ENCODE assay signal across 14 cellular contexts in the genomic region with DNA sequence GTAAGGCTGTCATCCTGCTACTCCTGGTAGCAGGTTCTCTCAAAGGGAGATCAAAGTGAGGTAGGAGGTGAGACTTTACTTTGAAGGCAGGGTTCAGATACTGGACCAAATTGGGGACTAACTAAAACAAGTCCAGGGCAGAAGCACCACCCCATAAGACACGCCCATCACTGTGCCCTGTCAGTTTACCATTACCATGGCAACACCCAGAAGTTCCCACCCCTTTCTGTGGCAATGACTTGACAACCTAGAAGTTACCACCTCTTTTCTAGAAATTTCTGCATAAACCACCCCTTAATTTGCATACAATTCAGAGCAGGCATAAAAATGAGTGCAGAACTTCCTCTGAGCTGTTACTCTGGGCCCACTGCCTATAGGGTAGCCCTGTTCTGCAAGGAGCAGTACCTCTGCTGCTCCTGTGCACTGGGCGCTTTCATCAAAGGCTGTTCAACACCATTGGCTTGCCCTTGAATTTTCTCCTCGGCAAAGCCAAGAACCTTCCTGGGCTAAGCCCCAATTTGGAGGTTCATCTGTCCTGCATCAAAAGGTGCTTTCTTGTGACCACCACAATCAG.
DNase-seq lines count a peak whose midpoint lies in the region; ATAC-seq and TF ChIP-seq lines count a peak whose summit lies in the region.
"Had no signal": no experiment of that assay in that cellular context is flagged by ENCODE, and none has a peak within 500 bp of the region (broad histone marks: within the 10 kb centered on the region; RNA-seq: fewer than 3 reads in every experiment).

No MANE protein-coding gene starts in this region.

- no peak overlapping the region for H3K4me3 Mint-ChIP-seq in CD14-positive monocyte

- H3K27me3 Mint-ChIP-seq in CD14-positive monocyte (ENCODE audit: low read depth in 3 of 3), result peaks cover 8 to 16% (median 11%) of the 10 kb centered on the region in 3 donors

- no peak for ATAC-seq in GM19395 (IDR thresholded peaks at IDR 0.05; ENCODE audit: unreplicated experiment)
- no peak for ATAC-seq in HG02588 (IDR thresholded peaks at IDR 0.05; ENCODE audit: unreplicated experiment)

- peak; percentile 68 for DNase-seq in CD14-positive monocyte (ENCODE audit: low spot score)
- peak; percentile 59 for DNase-seq in GM12865 (ENCODE audit: low read depth)
- DNase-seq in OCI-M1 (lab: John Stamatoyannopoulos, UW), result peak; percentile 33
- peak; percentile 73 to 79 for DNase-seq in erythroblast (lab: John Stamatoyannopoulos, UW)
- DNase-seq in Ammon's horn (ENCODE audit: low spot score), result no peak
- no peak for DNase-seq in NCI-H1436 treated with DMSO at 0.1 percent for 48 hours (lab: John Stamatoyannopoulos, UW)
- DNase-seq: activated CD4-positive, CD25-positive, alpha-beta regulatory T cell; cortex of kidney; H7; kidney glomerular epithelial cell; NCI-H345; Right ventricle myocardium superior had no signal

- H3K4me1 Mint-ChIP-seq in CD14-positive monocyte, result peaks cover 18% of the 10 kb centered on the region

- peaks cover 0 to 5% (median 0%) of the 10 kb centered on the region in 7 donors for H3K9me3 Mint-ChIP-seq in CD14-positive monocyte

- TF ChIP-seq CTCF in CD14-positive monocyte (IDR thresholded peaks at IDR 0.05) (no peak), GM12865 (IDR thresholded peaks at IDR 0.05; ENCODE audit: insufficient read depth, low read depth, low read length, missing control alignments) (no peak)

- intact Hi-C loops in CD14-positive monocyte (cut with micrococcal nuclease), result loop anchor here in 1 of 2 donors (10.0 kb wide), 2 partner anchors 788 to 908 kb away; no protein-coding TSS in a partner anchor

- H3K36me3 Mint-ChIP-seq in CD14-positive monocyte, result no peaks in the 10 kb centered on the region

- TF ChIP-seq POLR2A in erythroblast (IDR thresholded peaks at IDR 0.05; ENCODE audit: low read length), result no peak

- no peak overlapping the region for H3K4me3 ChIP-seq in GM12865 (ENCODE audit: low read depth, low read length)

- H3K27ac Mint-ChIP-seq in CD14-positive monocyte, result peak overlapping the region in 4 of 7 donors; percentile 50 to 80 (median 71)

Comparison
In these comparisons a context has a peak if more than half of its experiments do, and no peak if none do; other contexts are left out.
1. DNase-seq: peak in CD14-positive monocyte (single experiment), GM12865 (single experiment), OCI-M1 (single experiment) and erythroblast (2 of 2); none in Ammon's horn (single experiment) and NCI-H1436 treated with DMSO at 0.1 percent for 48 hours (single experiment).